1 cellular context compared by ENCODE assay signal in genomic region chr22:17785185-17786184, GRCh38.
TF ChIP-seq lines count a peak whose summit lies in the region.

No MANE protein-coding gene starts in this region.

TF ChIP-seq in K562, 482 proteins besides CTCF, POLR2A, EP300 and RAD21 (continued from another document and continues in another):
- TF ChIP-seq TFAP4 (CRISPR knock-in tag; IDR thresholded peaks at IDR 0.05; ENCODE audit: borderline replicate concordance) (peak; percentile 84), SRSF7 (optimal IDR thresholded peaks at IDR 0.05; ENCODE audit: low read depth, low read length) (no peak), DPF2 (IDR thresholded peaks at IDR 0.05) (no peak), PHB2 (IDR thresholded peaks at IDR 0.05; ENCODE audit: low read depth) (no peak), THAP7 (CRISPR knock-in tag; IDR thresholded peaks at IDR 0.05) (no peak), HNRNPL (IDR thresholded peaks at IDR 0.05; ENCODE audit: low read depth, low read length) (no peak), SIN3B (IDR thresholded peaks at IDR 0.05; ENCODE audit: low read depth) (no peak), THRA (IDR thresholded peaks at IDR 0.05) (no peak), SLC30A9 (CRISPR knock-in tag; IDR thresholded peaks at IDR 0.05) (no peak), RCOR1 (IDR thresholded peaks at IDR 0.05; ENCODE audit: borderline replicate concordance in 1 of 2, low read depth in 2 of 2, low read length in 2 of 2) (peak in 1 of 2 experiments; percentile 74; a peak in 1 of 4 replicates), CREB1 (IDR thresholded peaks at IDR 0.05) (no peak), CREB1 (CRISPR knock-in tag; IDR thresholded peaks at IDR 0.05) (peak; percentile 49), ZNF324 (CRISPR knock-in tag; IDR thresholded peaks at IDR 0.05) (no peak), NRF1 (conservative IDR thresholded peaks at IDR 0.05 in 1 of 2, IDR thresholded peaks at IDR 0.05 in 1 of 2) (peak; percentile 74 to 80), HDAC1 (IDR thresholded peaks at IDR 0.05) (peak in 1 of 2 experiments; percentile 25; a peak in 1 of 4 replicates), WHSC1 (IDR thresholded peaks at IDR 0.05; ENCODE audit: low read length) (no peak), YY1 (IDR thresholded peaks at IDR 0.05; ENCODE audit: borderline replicate concordance in 1 of 3, control insufficient read depth in 1 of 3, extremely low read depth in 1 of 3, insufficient read depth in 3 of 3, insufficient read length in 1 of 3, insufficient replicate concordance in 2 of 3, low read depth in 1 of 3, low read length in 2 of 3) (peak in 2 of 3 experiments; percentile 32 to 37), SMARCE1 (IDR thresholded peaks at IDR 0.05) (no peak), BHLHE40 (IDR thresholded peaks at IDR 0.05; ENCODE audit: low read length) (peak; percentile 96), ZNF384 (IDR thresholded peaks at IDR 0.05; ENCODE audit: low read depth, low read length) (no peak), JUNB (CRISPR knock-in tag; conservative IDR thresholded peaks at IDR 0.05) (no peak), RBFOX2 (IDR thresholded peaks at IDR 0.05; ENCODE audit: low read depth, low read length) (peak; percentile 52), TOE1 (IDR thresholded peaks at IDR 0.05; ENCODE audit: borderline replicate concordance) (0 out of 2 replicates have a peak, but pooled peaks have one; percentile 34), TOE1 (CRISPR knock-in tag; IDR thresholded peaks at IDR 0.05; ENCODE audit: borderline replicate concordance, low read depth) (no peak), SETDB1 (IDR thresholded peaks at IDR 0.05; ENCODE audit: low read length) (no peak), SPI1 (IDR thresholded peaks at IDR 0.05; ENCODE audit: borderline replicate concordance, low read depth, low read length) (no peak), COPS2 (conservative IDR thresholded peaks at IDR 0.05) (no peak), MIER1 (IDR thresholded peaks at IDR 0.05; ENCODE audit: low read depth) (no peak), SMARCA5 (IDR thresholded peaks at IDR 0.05) (no peak), ATF6 (CRISPR knock-in tag; IDR thresholded peaks at IDR 0.05) (no peak), NFATC3 (IDR thresholded peaks at IDR 0.05) (no peak), PURB (CRISPR knock-in tag; IDR thresholded peaks at IDR 0.05; ENCODE audit: low read depth) (no peak), JUN (IDR thresholded peaks at IDR 0.05; ENCODE audit: borderline replicate concordance, low read depth, low read length) (0 out of 2 replicates have a peak, but pooled peaks have one; percentile 23), JUN (CRISPR knock-in tag; IDR thresholded peaks at IDR 0.05; ENCODE audit: borderline replicate concordance) (no peak), BRCA1 (IDR thresholded peaks at IDR 0.05) (no peak), BRCA1 (CRISPR knock-in tag; IDR thresholded peaks at IDR 0.05) (no peak), TRIM24 (IDR thresholded peaks at IDR 0.05) (0 out of 4 replicates have a peak, but pooled peaks of 1 of the 2 experiments have one; percentile 22), MGA (IDR thresholded peaks at IDR 0.05) (peak; percentile 83), ZKSCAN1 (IDR thresholded peaks at IDR 0.05; ENCODE audit: low read depth, low read length) (peak; percentile 64; the same call in 1 of the 2 replicates), ZNF79 (CRISPR knock-in tag; IDR thresholded peaks at IDR 0.05; ENCODE audit: low read depth) (no peak), RBBP5 (IDR thresholded peaks at IDR 0.05; ENCODE audit: borderline replicate concordance, insufficient read depth, low read length, poor library complexity, severe bottlenecking) (no peak), SRSF1 (IDR thresholded peaks at IDR 0.05; ENCODE audit: low read depth, low read length) (no peak), GMEB1 (CRISPR knock-in tag; IDR thresholded peaks at IDR 0.05) (no peak), MNT (conservative IDR thresholded peaks at IDR 0.05) (peak in 1 of 2 experiments; percentile 43; a peak in 2 of 4 replicates), NFXL1 (CRISPR knock-in tag; IDR thresholded peaks at IDR 0.05) (no peak), NFE2 (IDR thresholded peaks at IDR 0.05; ENCODE audit: low read depth) (no peak), PHF21A (IDR thresholded peaks at IDR 0.05; ENCODE audit: borderline replicate concordance, low read depth) (no peak), RAD51 (IDR thresholded peaks at IDR 0.05; ENCODE audit: borderline replicate concordance, low read depth) (no peak), NFIC (IDR thresholded peaks at IDR 0.05) (peak; percentile 17; the same call in 1 of the 2 replicates), NFYB (IDR thresholded peaks at IDR 0.05; ENCODE audit: extremely low read depth, insufficient read length) (no peak), ILK (tag; IDR thresholded peaks at IDR 0.05; ENCODE audit: borderline replicate concordance, low read depth) (no peak)
